15 cellular contexts compared by ENCODE assay signal in the genomic region with DNA sequence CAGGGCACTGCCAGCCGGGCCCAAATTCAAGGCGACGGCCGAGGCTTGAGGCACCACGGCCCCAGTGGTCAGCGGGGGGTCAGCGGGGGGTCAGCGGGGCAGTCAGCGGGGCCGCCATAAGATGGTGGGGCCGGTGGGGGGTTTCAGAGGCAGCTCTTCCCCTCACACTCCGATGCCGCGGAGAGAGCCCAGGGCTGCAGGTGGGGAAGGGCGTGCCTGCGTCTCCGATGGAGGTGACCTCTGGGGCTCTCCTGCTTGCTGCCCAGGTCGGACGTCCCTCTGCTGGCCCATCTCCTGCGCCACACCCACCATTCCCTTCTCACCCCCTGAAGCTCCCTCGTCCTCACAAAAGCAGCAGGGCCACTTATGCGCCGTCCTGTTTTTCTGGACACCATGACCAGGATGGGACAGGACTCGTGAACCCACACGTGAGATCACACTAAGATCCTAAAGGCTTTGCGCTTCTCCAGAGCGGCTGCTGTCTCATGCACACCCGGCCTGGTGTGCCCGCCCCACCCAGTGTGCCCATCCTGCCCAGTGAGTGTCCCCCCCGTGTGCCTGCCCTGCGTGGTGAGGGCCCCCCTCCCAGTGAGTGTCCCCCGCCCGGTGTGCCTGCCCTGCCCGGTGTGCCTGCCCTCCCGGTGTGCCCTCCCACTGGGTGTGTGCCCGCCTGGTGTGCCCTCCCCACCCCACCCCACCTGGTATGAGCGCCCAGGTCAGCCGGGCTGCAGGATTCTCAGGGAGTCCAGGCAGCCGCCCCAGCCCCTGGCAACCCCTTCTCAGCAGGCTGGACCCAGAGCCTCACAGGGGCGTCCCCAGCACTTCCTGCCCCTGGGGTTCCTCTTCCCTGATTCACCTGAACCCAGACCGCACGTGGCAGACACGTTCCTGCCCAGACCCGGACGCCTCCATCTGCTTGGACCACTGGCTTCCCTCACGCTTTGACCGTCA. TPM values are rescaled to one million over a fixed set of nuclear protein-coding genes. Genes with fewer than 3 reads are reported as not detected.
DNase-seq lines count a peak whose midpoint lies in the region; ATAC-seq, FAIRE-seq and TF ChIP-seq lines count a peak whose summit lies in the region.
"Had no signal": no experiment of that assay in that cellular context is flagged by ENCODE, and none has a peak within 500 bp of the region (broad histone marks: within the 10 kb centered on the region; RNA-seq: fewer than 3 reads in every experiment).

No MANE protein-coding gene starts in this region.

- H3K4me1 ChIP-seq in right cardiac atrium (ENCODE audit: control insufficient read depth, insufficient read depth, low read length), result peaks cover 4% of the 10 kb centered on the region
- peaks cover 32% of the 10 kb centered on the region for H3K4me1 ChIP-seq in astrocyte (ENCODE audit: insufficient read depth, low read length)
- H3K4me1 ChIP-seq in aorta (ENCODE audit: control insufficient read depth in 1 of 2, insufficient read depth in 2 of 2, low read length in 2 of 2), result no peaks in the 10 kb centered on the region

- no peak overlapping the region for H3K4me2 ChIP-seq in astrocyte (ENCODE audit: low read length)

- H2AFZ ChIP-seq in astrocyte (ENCODE audit: low read depth, low read length), result no peak overlapping the region

- H3K36me3 Mint-ChIP-seq in astrocyte (ENCODE audit: low read depth, unreplicated experiment), result no peaks in the 10 kb centered on the region
- no peaks in the 10 kb centered on the region for H3K36me3 Mint-ChIP-seq in nephron progenitor cell (ENCODE audit: low read depth)

- H3K36me3 ChIP-seq in astrocyte (ENCODE audit: insufficient read depth, low read length) (no peaks in the 10 kb centered on the region), aorta (ENCODE audit: control insufficient read depth in 1 of 2, insufficient read depth in 2 of 2, low read length in 1 of 2) (no peaks in the 10 kb centered on the region)

- ATAC-seq in right cardiac atrium, result no peak
- ATAC-seq in Right ventricle myocardium superior (ENCODE audit: poor library complexity), result no peak
- ATAC-seq in aorta (ENCODE audit: low FRiP score), result no peak
- ATAC-seq in HG02852 (IDR thresholded peaks at IDR 0.05; ENCODE audit: unreplicated experiment), result no peak
- no peak for ATAC-seq in GM18868 (IDR thresholded peaks at IDR 0.05; ENCODE audit: unreplicated experiment)
- ATAC-seq in HG03025 (IDR thresholded peaks at IDR 0.05; ENCODE audit: low FRiP score, unreplicated experiment), result no peak
- ATAC-seq: effector memory CD8-positive, alpha-beta T cell had no signal

- peaks cover 62% of the 10 kb centered on the region for H3K27me3 Mint-ChIP-seq in astrocyte (ENCODE audit: low read depth, unreplicated experiment)
- peaks cover 12% of the 10 kb centered on the region for H3K27me3 Mint-ChIP-seq in nephron progenitor cell (ENCODE audit: low read depth, poor library complexity)

- TF ChIP-seq CTCF in astrocyte (IDR thresholded peaks at IDR 0.05; ENCODE audit: insufficient read depth, low read depth, low read length), result no peak
- no peak for TF ChIP-seq CTCF in nephron progenitor cell (IDR thresholded peaks at IDR 0.05)

- H3K4me3 Mint-ChIP-seq in astrocyte (ENCODE audit: unreplicated experiment) (peak overlapping the region; percentile 28), nephron progenitor cell (no peak overlapping the region)
- H3K4me3 Mint-ChIP-seq: effector memory CD8-positive, alpha-beta T cell had no signal

- no peak overlapping the region for H3K9ac ChIP-seq in astrocyte (ENCODE audit: low read length)

- FAIRE-seq in astrocyte (lab: Jason Lieb, UNC), result no peak

- no peak overlapping the region for H3K4me3 ChIP-seq in right cardiac atrium (ENCODE audit: low read length)
- no peak overlapping the region for H3K4me3 ChIP-seq in astrocyte (ENCODE audit: insufficient read depth, low read depth, low read length)
- H3K4me3 ChIP-seq in aorta (ENCODE audit: low read length in 2 of 2), result no peak overlapping the region

- peaks cover 24% of the 10 kb centered on the region for H4K20me1 ChIP-seq in astrocyte (ENCODE audit: insufficient read depth, low read length)

- H3K27ac ChIP-seq in right cardiac atrium (ENCODE audit: low read length) (no peak overlapping the region), astrocyte (ENCODE audit: low read depth, low read length) (no peak overlapping the region), aorta (ENCODE audit: low read depth in 1 of 2, low read length in 2 of 2) (no peak overlapping the region)

- H3K4me1 Mint-ChIP-seq in astrocyte (ENCODE audit: low read depth, unreplicated experiment) (peaks cover 22% of the 10 kb centered on the region), nephron progenitor cell (peaks cover 48% of the 10 kb centered on the region)

- H3K27ac Mint-ChIP-seq in astrocyte (ENCODE audit: unreplicated experiment) (peak overlapping the region; percentile 51), nephron progenitor cell (peak overlapping the region; percentile 85)
- H3K27ac Mint-ChIP-seq: effector memory CD8-positive, alpha-beta T cell had no signal

- H3K9me3 Mint-ChIP-seq in astrocyte (ENCODE audit: unreplicated experiment) (no peaks in the 10 kb centered on the region), nephron progenitor cell (no peaks in the 10 kb centered on the region)
- H3K9me3 Mint-ChIP-seq: effector memory CD8-positive, alpha-beta T cell had no signal

- 89% methylated on average over 47 of the region's 47 CpGs for WGBS in right cardiac atrium
- 91 to 92% methylated on average over 43 to 47 of the region's 47 CpGs for WGBS in aorta, 2 donors

- intact Hi-C loops in right cardiac atrium (cut with DNase I), result no loop called here
- intact Hi-C loops in Right ventricle myocardium superior (cut with DNase I), result no loop called here
- intact Hi-C loops in aorta (cut with DNase I), result no loop called here

- DNase-seq in right cardiac atrium (peak in 2 of 3 donors; percentile 36 to 53), Right ventricle myocardium superior (no peak), astrocyte (ENCODE audit: low read depth) (no peak), nephron progenitor cell (no peak), aorta (peak; percentile 40 to 50)
- DNase-seq: activated CD4-positive, CD25-positive, alpha-beta regulatory T cell treated with anti-CD3 and anti-CD28 coated beads, Interleukin-2, amount 50 U/mL, for 72 hours; AML-193; caudate nucleus; effector memory CD8-positive, alpha-beta T cell; NCI-H187; T-helper 9 cell had no signal

- H3K9me3 ChIP-seq in right cardiac atrium (ENCODE audit: control insufficient read depth, low read length) (no peaks in the 10 kb centered on the region), astrocyte (ENCODE audit: insufficient read depth, low read depth, low read length) (no peaks in the 10 kb centered on the region), aorta (ENCODE audit: control insufficient read depth, low read length) (no peaks in the 10 kb centered on the region)

- H3K27me3 ChIP-seq in right cardiac atrium (ENCODE audit: control insufficient read depth, insufficient read depth) (no peaks in the 10 kb centered on the region), astrocyte (ENCODE audit: insufficient read depth, low read length) (peaks cover 52% of the 10 kb centered on the region), aorta (ENCODE audit: control insufficient read depth in 1 of 2, insufficient read depth in 2 of 2, low read length in 1 of 2) (no peaks in the 10 kb centered on the region)

- H3K79me2 ChIP-seq in astrocyte (ENCODE audit: insufficient read depth, low read length), result no peaks in the 10 kb centered on the region

RNA-seq across cellular contexts. Expression of gene NKD2, which starts 48.7 kb away (rescaled TPM):
- 1 to 10 TPM; 1.9 to 8.6 (median 3.1) TPM for total RNA-seq in right cardiac atrium
- 2.6 TPM for polyA plus RNA-seq in right cardiac atrium
- total RNA-seq in Right ventricle myocardium superior, result 2.8 TPM
- 0.41 and 0.48 TPM in 2 replicates for total RNA-seq in astrocyte
- total RNA-seq in aorta, result 1 to 10 TPM; 2.8 to 6.8 TPM
- polyA plus RNA-seq in aorta, result under 1 TPM in 1 of 2 donors, not detected in 1; 0.10 TPM
- total RNA-seq: myocyte had no signal

Comparison
In these comparisons a context has a peak if more than half of its experiments do, and no peak if none do; other contexts are left out.
1. DNase-seq: peak in right cardiac atrium (2 of 3) and aorta (2 of 2); none in Right ventricle myocardium superior (single experiment), astrocyte (single experiment) and nephron progenitor cell (single experiment).